1 cellular context compared by ENCODE assay signal in the genomic region with DNA sequence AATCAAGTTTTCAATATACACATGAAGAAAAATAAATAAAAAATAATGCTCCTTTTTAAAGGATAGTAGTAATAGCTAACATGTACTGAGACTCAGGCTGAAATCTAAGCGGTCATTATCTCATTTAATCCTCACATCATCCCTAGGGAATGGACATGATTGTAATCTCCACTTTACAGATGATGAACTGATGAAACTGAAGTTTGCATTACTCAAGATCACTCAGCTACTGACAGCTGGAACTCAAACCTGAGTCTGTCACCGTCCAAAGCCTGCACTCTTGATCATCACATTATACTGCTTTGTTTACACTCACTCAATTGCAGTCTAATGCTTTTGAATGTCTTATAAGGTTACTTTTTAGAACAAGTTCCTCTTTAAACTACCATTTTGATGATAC.
TF ChIP-seq lines count a peak whose summit lies in the region.

No MANE protein-coding gene starts in this region.

TF ChIP-seq in A549, 52 proteins besides CTCF, POLR2A, EP300 and RAD21 (continued from another document):
- TF ChIP-seq KDM1A (IDR thresholded peaks at IDR 0.05; ENCODE audit: low read depth): no peak
- TF ChIP-seq ZC3H11A (IDR thresholded peaks at IDR 0.05): no peak
- TF ChIP-seq TP53 (CRISPR knock-in tag; IDR thresholded peaks at IDR 0.05): no peak
- no peak for TF ChIP-seq HEYL (CRISPR knock-in tag; IDR thresholded peaks at IDR 0.05)
- no peak for TF ChIP-seq ESRRA (IDR thresholded peaks at IDR 0.05; ENCODE audit: borderline replicate concordance, low read length)
- no peak for TF ChIP-seq SREBF2 (IDR thresholded peaks at IDR 0.05)
- TF ChIP-seq TFCP2L1 (CRISPR knock-in tag; IDR thresholded peaks at IDR 0.05): no peak
- no peak for TF ChIP-seq BHLHE40 (IDR thresholded peaks at IDR 0.05; ENCODE audit: low read depth, low read length)
- TF ChIP-seq JUNB (IDR thresholded peaks at IDR 0.05): no peak
- no peak for TF ChIP-seq CHD4 (IDR thresholded peaks at IDR 0.05; ENCODE audit: borderline replicate concordance)
- TF ChIP-seq, protein P1, sequence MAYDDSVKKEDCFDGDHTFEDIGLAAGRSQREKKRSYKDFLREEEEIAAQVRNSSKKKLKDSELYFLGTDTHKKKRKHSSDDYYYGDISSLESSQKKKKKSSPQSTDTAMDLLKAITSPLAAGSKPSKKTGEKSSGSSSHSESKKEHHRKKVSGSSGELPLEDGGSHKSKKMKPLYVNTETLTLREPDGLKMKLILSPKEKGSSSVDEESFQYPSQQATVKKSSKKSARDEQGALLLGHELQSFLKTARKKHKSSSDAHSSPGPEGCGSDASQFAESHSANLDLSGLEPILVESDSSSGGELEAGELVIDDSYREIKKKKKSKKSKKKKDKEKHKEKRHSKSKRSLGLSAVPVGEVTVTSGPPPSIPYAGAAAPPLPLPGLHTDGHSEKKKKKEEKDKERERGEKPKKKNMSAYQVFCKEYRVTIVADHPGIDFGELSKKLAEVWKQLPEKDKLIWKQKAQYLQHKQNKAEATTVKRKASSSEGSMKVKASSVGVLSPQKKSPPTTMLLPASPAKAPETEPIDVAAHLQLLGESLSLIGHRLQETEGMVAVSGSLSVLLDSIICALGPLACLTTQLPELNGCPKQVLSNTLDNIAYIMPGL (CRISPR knock-in tag; IDR thresholded peaks at IDR 0.05; ENCODE audit: borderline replicate concordance): no peak
- TF ChIP-seq MAFK (IDR thresholded peaks at IDR 0.05; ENCODE audit: partially characterized antibody): no peak
- no peak for TF ChIP-seq RNF2 (IDR thresholded peaks at IDR 0.05; ENCODE audit: borderline replicate concordance, low read depth)
